In genomic region chr12:131642101-131642540, GRCh38 we compare ENCODE assay signal across 14 cellular contexts.
A peak's percentile ranks its signal among the peaks of the same experiment; 100 is the strongest.
DNase-seq lines count a peak whose midpoint lies in the region; ATAC-seq and TF ChIP-seq lines count a peak whose summit lies in the region.
"Had no signal": no experiment of that assay in that cellular context is flagged by ENCODE, and none has a peak within 500 bp of the region (broad histone marks: within the 10 kb centered on the region; RNA-seq: fewer than 3 reads in every experiment).

No MANE protein-coding gene starts in this region.

- H3K4me3 Mint-ChIP-seq in endothelial cell (ENCODE audit: unreplicated experiment): no peak overlapping the region

- peaks cover 4% of the 10 kb centered on the region for H3K4me1 Mint-ChIP-seq in endothelial cell (ENCODE audit: unreplicated experiment)

- TF ChIP-seq CTCF in NB4 (IDR thresholded peaks at IDR 0.05; ENCODE audit: low read depth, low read length): no peak
- no peak for TF ChIP-seq CTCF in endothelial cell (IDR thresholded peaks at IDR 0.05; ENCODE audit: unreplicated experiment)

- peak; percentile 9 for DNase-seq in NCI-H2196 (lab: John Stamatoyannopoulos, UW; ENCODE audit: unreplicated experiment)
- no peak for DNase-seq in NCI-H2196 treated with DMSO at 0.1 percent for 48 hours (lab: John Stamatoyannopoulos, UW; ENCODE audit: unreplicated experiment)
- peak; percentile 46 for DNase-seq in NB4 (ENCODE audit: low read depth)
- DNase-seq in islet precursor cell: peak; percentile 53
- DNase-seq in AML-193 (lab: John Stamatoyannopoulos, UW): no peak
- no peak for DNase-seq in SKM-1 (lab: John Stamatoyannopoulos, UW; ENCODE audit: unreplicated experiment)
- no peak for DNase-seq in endothelial cell (ENCODE audit: low spot score)
- DNase-seq: 8988T; activated T-cell treated with anti-CD3 and anti-CD28 coated beads, Interleukin-2, amount 50 U/mL, for 1 hour; mammary epithelial cell; NCI-H226 had no signal

- H3K9me3 Mint-ChIP-seq in endothelial cell (ENCODE audit: unreplicated experiment): no peaks in the 10 kb centered on the region

- H3K27me3 Mint-ChIP-seq in endothelial cell (ENCODE audit: unreplicated experiment): peaks cover 5% of the 10 kb centered on the region

- TF ChIP-seq POLR2A in NB4 (IDR thresholded peaks at IDR 0.05; ENCODE audit: extremely low read depth, insufficient read length): no peak

- peaks cover 5% of the 10 kb centered on the region for H3K36me3 Mint-ChIP-seq in endothelial cell (ENCODE audit: low read depth, unreplicated experiment)

- peak; percentile 58 for ATAC-seq in GM18502 (IDR thresholded peaks at IDR 0.05; ENCODE audit: poor library complexity, unreplicated experiment)

- H3K27ac Mint-ChIP-seq in endothelial cell (ENCODE audit: unreplicated experiment): no peak overlapping the region

- H3K4me3 ChIP-seq in NB4 (ENCODE audit: low read depth, low read length): no peak overlapping the region
- H3K4me3 ChIP-seq: skin epidermis, thoracic aorta had no signal

Comparison
In these comparisons a context has a peak if more than half of its experiments do, and no peak if none do; other contexts are left out.
1. DNase-seq: peak in NCI-H2196 (single experiment), NB4 (single experiment) and islet precursor cell (single experiment); none in NCI-H2196 treated with DMSO at 0.1 percent for 48 hours (single experiment), AML-193 (0 of 2), SKM-1 (single experiment) and endothelial cell (single experiment).